ENCODE assay signal across 12 cellular contexts in the genomic region with DNA sequence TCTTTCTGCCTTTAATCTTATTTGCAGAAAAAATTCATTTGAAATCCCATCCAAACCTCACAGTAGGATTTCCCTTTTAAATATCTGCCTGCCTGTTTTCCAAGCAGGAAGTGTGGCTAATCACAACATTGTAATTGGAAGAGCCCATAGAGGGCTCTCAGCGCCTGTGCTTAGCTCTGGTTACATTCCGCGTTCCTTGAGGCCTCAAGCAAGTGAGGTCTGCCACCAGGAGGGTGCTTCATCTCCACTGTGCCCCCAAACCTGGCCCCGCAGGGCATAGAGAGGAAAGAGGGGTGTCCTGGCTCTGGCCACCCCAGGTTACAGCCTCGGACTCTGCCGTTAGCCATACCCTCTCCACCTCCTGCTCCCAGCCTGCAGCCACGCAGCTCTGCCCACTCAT.
DNase-seq lines count a peak whose midpoint lies in the region; ATAC-seq, FAIRE-seq and TF ChIP-seq lines count a peak whose summit lies in the region.
"Had no signal": no experiment of that assay in that cellular context is flagged by ENCODE, and none has a peak within 500 bp of the region (broad histone marks: within the 10 kb centered on the region; RNA-seq: fewer than 3 reads in every experiment).

No MANE protein-coding gene starts in this region.

- H3K4me2 ChIP-seq in astrocyte (ENCODE audit: low read length) (peak overlapping the region; percentile 49), hepatocyte (no peak overlapping the region), skeletal muscle satellite cell (ENCODE audit: low read length) (peak overlapping the region; percentile 66)

- H3K27ac Mint-ChIP-seq in astrocyte (ENCODE audit: unreplicated experiment): no peak overlapping the region

- H3K9me2 ChIP-seq in hepatocyte (replicated peaks; ENCODE audit: insufficient read depth): no peaks in the 10 kb centered on the region

- peak; percentile 18 for DNase-seq in NCI-H146 (lab: John Stamatoyannopoulos, UW)
- DNase-seq in NCI-H146 treated with DMSO at 0.1 percent for 48 hours (lab: John Stamatoyannopoulos, UW; ENCODE audit: unreplicated experiment): no peak
- DNase-seq in astrocyte (ENCODE audit: low read depth): peak; percentile 24
- peak; percentile 17 for DNase-seq in hepatocyte (ENCODE audit: low spot score)
- DNase-seq in SIG-M5 (lab: John Stamatoyannopoulos, UW): no peak
- DNase-seq: activated gamma-delta T cell, AML-193, NCI-H524 treated with DMSO at 0.1 percent for 48 hours had no signal

- no peaks in the 10 kb centered on the region for H3K36me3 Mint-ChIP-seq in astrocyte (ENCODE audit: low read depth, unreplicated experiment)

- no peaks in the 10 kb centered on the region for H3K79me2 ChIP-seq in astrocyte (ENCODE audit: insufficient read depth, low read length)
- no peaks in the 10 kb centered on the region for H3K79me2 ChIP-seq in hepatocyte
- H3K79me2 ChIP-seq: parathyroid adenoma had no signal

- H3K9ac ChIP-seq in astrocyte (ENCODE audit: low read length): no peak overlapping the region
- H3K9ac ChIP-seq in skeletal muscle satellite cell (ENCODE audit: low read depth, low read length): no peak overlapping the region
- H3K9ac ChIP-seq: parathyroid adenoma had no signal

- H3K4me3 Mint-ChIP-seq in astrocyte (ENCODE audit: unreplicated experiment): no peak overlapping the region

- H3K4me3 ChIP-seq in astrocyte (ENCODE audit: insufficient read depth, low read depth, low read length): no peak overlapping the region
- no peak overlapping the region for H3K4me3 ChIP-seq in hepatocyte
- H3K4me3 ChIP-seq in skeletal muscle satellite cell (ENCODE audit: low read length): no peak overlapping the region

- H4K20me1 ChIP-seq in astrocyte (ENCODE audit: insufficient read depth, low read length) (no peaks in the 10 kb centered on the region), hepatocyte (ENCODE audit: insufficient read depth, poor library complexity, severe bottlenecking) (no peaks in the 10 kb centered on the region)

- WGBS in hepatocyte (ENCODE audit: low lambda C conversion rate, missing lambda C conversion rate): 39% methylated on average over 7 of the region's 7 CpGs

- H3K36me3 ChIP-seq in astrocyte (ENCODE audit: insufficient read depth, low read length) (no peaks in the 10 kb centered on the region), hepatocyte (replicated peaks; ENCODE audit: insufficient read depth, low read depth) (no peaks in the 10 kb centered on the region), skeletal muscle satellite cell (ENCODE audit: insufficient read depth, low read length) (no peaks in the 10 kb centered on the region)

- no peaks in the 10 kb centered on the region for H3K9me3 Mint-ChIP-seq in astrocyte (ENCODE audit: unreplicated experiment)

- H3K27me3 Mint-ChIP-seq in astrocyte (ENCODE audit: low read depth, unreplicated experiment): no peaks in the 10 kb centered on the region

- H2AFZ ChIP-seq in astrocyte (ENCODE audit: low read depth, low read length) (peak overlapping the region; percentile 65), hepatocyte (no peak overlapping the region)
- H2AFZ ChIP-seq: parathyroid adenoma had no signal

- no peaks in the 10 kb centered on the region for H3K9me3 ChIP-seq in astrocyte (ENCODE audit: insufficient read depth, low read depth, low read length)
- no peaks in the 10 kb centered on the region for H3K9me3 ChIP-seq in hepatocyte (ENCODE audit: low read depth)
- H3K9me3 ChIP-seq in skeletal muscle satellite cell (replicated peaks; ENCODE audit: low read length): no peaks in the 10 kb centered on the region

- H3K4me1 Mint-ChIP-seq in astrocyte (ENCODE audit: low read depth, unreplicated experiment): no peaks in the 10 kb centered on the region

- H3K27me3 ChIP-seq in astrocyte (ENCODE audit: insufficient read depth, low read length) (no peaks in the 10 kb centered on the region), hepatocyte (no peaks in the 10 kb centered on the region), skeletal muscle satellite cell (ENCODE audit: control insufficient read depth, insufficient read depth, low read length) (peaks cover 6% of the 10 kb centered on the region)

- ATAC-seq in GM21360 (IDR thresholded peaks at IDR 0.05; ENCODE audit: unreplicated experiment) (no peak), HG03432 (IDR thresholded peaks at IDR 0.05; ENCODE audit: unreplicated experiment) (no peak)

- TF ChIP-seq CTCF in astrocyte (IDR thresholded peaks at IDR 0.05; ENCODE audit: insufficient read depth, low read depth, low read length) (no peak), hepatocyte (IDR thresholded peaks at IDR 0.05; ENCODE audit: poor library complexity) (peak; percentile 24)

- H3K4me1 ChIP-seq in astrocyte (ENCODE audit: insufficient read depth, low read length): no peaks in the 10 kb centered on the region
- H3K4me1 ChIP-seq in hepatocyte (ENCODE audit: insufficient read depth): peaks cover 14% of the 10 kb centered on the region
- no peaks in the 10 kb centered on the region for H3K4me1 ChIP-seq in skeletal muscle satellite cell (ENCODE audit: control insufficient read depth, insufficient read depth, low read length)
- H3K4me1 ChIP-seq: parathyroid adenoma had no signal

- H3K27ac ChIP-seq in astrocyte (ENCODE audit: low read depth, low read length) (no peak overlapping the region), hepatocyte (no peak overlapping the region)
- H3K27ac ChIP-seq: parathyroid adenoma had no signal

- FAIRE-seq in astrocyte (lab: Jason Lieb, UNC): no peak

Comparison
In these comparisons a context has a peak if more than half of its experiments do, and no peak if none do; other contexts are left out.
1. DNase-seq: peak in NCI-H146 (single experiment), astrocyte (single experiment) and hepatocyte (single experiment); none in NCI-H146 treated with DMSO at 0.1 percent for 48 hours (single experiment) and SIG-M5 (single experiment).